Comparison of ENCODE assay signal across 8 cellular contexts in genomic region chr5:132293992-132294727, GRCh38. TPM values are rescaled to one million over a fixed set of nuclear protein-coding genes. Genes with fewer than 3 reads are reported as not detected.
DNase-seq lines count a peak whose midpoint lies in the region; ATAC-seq, FAIRE-seq and TF ChIP-seq lines count a peak whose summit lies in the region.

TSS of gene SLC22A4 (plus strand) at chr5:132294394. CDS start at chr5:132294617, 223 bp downstream.

- peak within 1 kb of the TSS; percentile 95 for H3K27ac Mint-ChIP-seq in activated naive CD8-positive, alpha-beta T cell treated with anti-CD3 and anti-CD28 coated beads, Interleukin-2, amount 50 U/mL, for 24 hours

- H3K36me3 ChIP-seq in pancreas (no peaks in the 10 kb centered on the region), tibial nerve (no peaks in the 10 kb centered on the region)

- peaks cover 1% of the 10 kb centered on the region for H3K27me3 Mint-ChIP-seq in activated naive CD8-positive, alpha-beta T cell treated with anti-CD3 and anti-CD28 coated beads, Interleukin-2, amount 50 U/mL, for 24 hours

- H3K9me3 Mint-ChIP-seq in activated naive CD8-positive, alpha-beta T cell treated with anti-CD3 and anti-CD28 coated beads, Interleukin-2, amount 50 U/mL, for 24 hours: no peaks in the 10 kb centered on the region

- TF ChIP-seq POLR2A in tibial nerve (IDR thresholded peaks at IDR 0.05): peak; percentile 61 to 83

- intact Hi-C loops in Right ventricle myocardium superior (cut with DNase I): loop anchor here (5.0 kb wide), 1 partner anchor 68 kb away; no protein-coding TSS in a partner anchor
- intact Hi-C loops in pancreas (cut with DNase I): no loop called here

- WGBS in pancreas, 2 donors: 0% methylated on average over 40 to 63 of the region's 63 CpGs
- WGBS in tibial nerve, 2 donors: 0 to 2% methylated on average over 19 to 61 of the region's 63 CpGs

- H3K4me1 ChIP-seq in pancreas (peaks cover 4 to 9% (median 6%) of the 10 kb centered on the region in 3 donors), tibial nerve (peaks cover 0 to 36% (median 15%) of the 10 kb centered on the region in 4 donors)

- no peaks in the 10 kb centered on the region for H3K36me3 Mint-ChIP-seq in activated naive CD8-positive, alpha-beta T cell treated with anti-CD3 and anti-CD28 coated beads, Interleukin-2, amount 50 U/mL, for 24 hours (ENCODE audit: low read depth)

- peak; percentile 40 to 94 for TF ChIP-seq EP300 in tibial nerve (IDR thresholded peaks at IDR 0.05)

- peak; percentile 84 for ATAC-seq in activated naive CD8-positive, alpha-beta T cell treated with anti-CD3 and anti-CD28 coated beads, Interleukin-2, amount 50 U/mL, for 24 hours
- ATAC-seq in Right ventricle myocardium superior (ENCODE audit: poor library complexity) (peak; percentile 89), pancreas (peak; percentile 82 to 91 (median 86))

- POLR2A ChIA-PET in HEK293T (lab: Yijun Ruan, JAX): interaction anchor here (0.6 to 2.8 kb wide), 55 partner anchors 9 to 951 kb away, joined by 3 to 57 read pairs (median 5); partner anchors contain the start of genes IRF1, P4HA2, RAD50 and SLC22A5

- H3K4me3 ChIP-seq in pancreas (peak within 1 kb of the TSS; percentile 50 to 67 (median 50)), tibial nerve (peak within 1 kb of the TSS; percentile 42 to 80 (median 66))

- peak; percentile 88 for DNase-seq in GM04504 (ENCODE audit: low read depth)
- peak; percentile 91 for DNase-seq in HEK293T (ENCODE audit: extremely low spot score)
- peak; percentile 89 for DNase-seq in MV-4-11 (lab: John Stamatoyannopoulos, UW)
- peak; percentile 83 for DNase-seq in SKM-1 (lab: John Stamatoyannopoulos, UW; ENCODE audit: unreplicated experiment)
- DNase-seq in activated naive CD8-positive, alpha-beta T cell treated with anti-CD3 and anti-CD28 coated beads, Interleukin-2, amount 50 U/mL, for 24 hours: peak; percentile 90
- peak; percentile 94 for DNase-seq in Right ventricle myocardium superior
- peak; percentile 77 to 91 (median 84) for DNase-seq in pancreas
- peak; percentile 77 to 79 for DNase-seq in tibial nerve (ENCODE audit: low spot score in 2 of 2)

- H3K27me3 ChIP-seq in pancreas (no peaks in the 10 kb centered on the region), tibial nerve (no peaks in the 10 kb centered on the region)

- TF ChIP-seq CTCF in pancreas (IDR thresholded peaks at IDR 0.05) (no peak), tibial nerve (IDR thresholded peaks at IDR 0.05) (peak in 2 of 5 experiments; percentile 7 to 38)

- H3K9me3 ChIP-seq in pancreas (no peaks in the 10 kb centered on the region), tibial nerve (no peaks in the 10 kb centered on the region)

- CTCF ChIA-PET in HEK293T (lab: Yijun Ruan, JAX): interaction anchor here (1.0 to 2.3 kb wide), 3 partner anchors 55 to 208 kb away, joined by 3 to 14 read pairs (median 4); no protein-coding TSS in a partner anchor

- H3K27ac ChIP-seq in pancreas: peak within 1 kb of the TSS; percentile 81 to 90 (median 84)
- peak within 1 kb of the TSS; percentile 75 to 99 (median 96) for H3K27ac ChIP-seq in tibial nerve

- no peak for FAIRE-seq in pancreas (lab: Jason Lieb, UNC)

- peaks cover 34% of the 10 kb centered on the region for H3K4me1 Mint-ChIP-seq in activated naive CD8-positive, alpha-beta T cell treated with anti-CD3 and anti-CD28 coated beads, Interleukin-2, amount 50 U/mL, for 24 hours

- peak within 1 kb of the TSS; percentile 93 for H3K4me3 Mint-ChIP-seq in activated naive CD8-positive, alpha-beta T cell treated with anti-CD3 and anti-CD28 coated beads, Interleukin-2, amount 50 U/mL, for 24 hours

TF ChIP-seq in HEK293T, 16 proteins besides CTCF, POLR2A, EP300 and RAD21:
- TF ChIP-seq L3MBTL2 (conservative IDR thresholded peaks at IDR 0.05) (peak; percentile 97), ARNT (IDR thresholded peaks at IDR 0.05) (no peak)

RNA-seq across cellular contexts. Expression of gene SLC22A4, which starts in this region (rescaled TPM):
- 1.6 TPM for total RNA-seq in Right ventricle myocardium superior
- total RNA-seq in pancreas: under 1 TPM; 0.08 to 0.61 (median 0.23) TPM
- polyA plus RNA-seq in pancreas: under 1 TPM; 0.34 to 0.92 TPM
- total RNA-seq in tibial nerve: 1 to 10 TPM; 1.9 to 4.2 (median 2.5) TPM

Comparison
In these comparisons a context has a peak if more than half of its experiments do, and no peak if none do; other contexts are left out.
1. Peak in every context shown above with its lines: DNase-seq, ATAC-seq, H3K4me3 ChIP-seq and H3K27ac ChIP-seq.
2. Peak in DNase-seq, ATAC-seq, H3K4me3 ChIP-seq and H3K27ac ChIP-seq in pancreas; RNA of the gene not detected or under 1 TPM.